15 cellular contexts compared by ENCODE assay signal in the genomic region with DNA sequence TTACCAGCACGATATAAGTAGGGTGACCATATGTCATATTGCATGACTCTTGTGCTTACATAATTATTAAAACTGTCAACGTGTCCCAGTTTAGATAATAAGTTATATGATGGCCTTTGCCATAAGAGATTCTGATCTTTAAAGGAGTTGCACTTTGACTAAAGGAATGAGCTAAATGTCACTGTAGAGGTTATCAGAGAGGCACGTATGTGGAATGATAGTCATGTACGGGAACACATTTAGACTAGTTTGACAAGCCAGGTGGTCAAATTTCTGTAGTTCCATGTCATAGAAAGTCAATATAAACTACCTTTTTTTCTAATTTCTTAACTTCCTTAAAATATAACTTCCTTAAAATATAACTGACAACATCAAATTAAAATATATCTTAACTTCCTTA.
"Had no signal": no experiment of that assay in that cellular context is flagged by ENCODE, and none has a peak within 500 bp of the region (broad histone marks: within the 10 kb centered on the region; RNA-seq: fewer than 3 reads in every experiment).

No MANE protein-coding gene starts in this region.

- H3K36me3 Mint-ChIP-seq: activated CD4-positive, alpha-beta memory T cell treated with anti-CD3 and anti-CD28 coated beads for 36 hours had no signal

- H3K27ac Mint-ChIP-seq: activated CD4-positive, alpha-beta memory T cell treated with anti-CD3 and anti-CD28 coated beads for 36 hours; activated naive CD8-positive, alpha-beta T cell; dendritic cell treated with granulocyte-macrophage colony-stimulating factor and Interleukin-4, amounts not matched to agents 40 ng/mL and 50 ng/mL, for 4 days; effector memory CD8-positive, alpha-beta T cell had no signal

- H3K9me3 Mint-ChIP-seq: activated CD4-positive, alpha-beta memory T cell treated with anti-CD3 and anti-CD28 coated beads for 36 hours; activated T-cell treated with anti-CD3 and anti-CD28 coated beads, Interleukin-2, amount 50 U/mL, for 4 hours; dendritic cell treated with granulocyte-macrophage colony-stimulating factor and Interleukin-4, amounts not matched to agents 40 ng/mL and 50 ng/mL, for 4 days; effector memory CD8-positive, alpha-beta T cell had no signal

- DNase-seq: activated CD4-positive, alpha-beta memory T cell treated with anti-CD3 and anti-CD28 coated beads for 36 hours; activated gamma-delta T cell; activated T-cell treated with anti-CD3 and anti-CD28 coated beads, Interleukin-2, amount 50 U/mL, for 4 hours; anterior cingulate cortex; cerebellar nuclear complex; effector memory CD8-positive, alpha-beta T cell; kidney; left ventricle myocardium superior; mesendoderm; stimulated activated CD4-positive, alpha-beta T cell treated with anti-CD3 and anti-CD28 coated beads, Interleukin-4, amount 100 ng/mL, for 1 hour; stomach had no signal

- ATAC-seq: activated T-cell treated with anti-CD3 and anti-CD28 coated beads, Interleukin-2, amount 50 U/mL, for 4 hours; effector memory CD8-positive, alpha-beta T cell; gastroesophageal sphincter; left ventricle myocardium superior had no signal

- FAIRE-seq: urothelium cell line had no signal

- H3K4me3 Mint-ChIP-seq: activated CD4-positive, alpha-beta memory T cell treated with anti-CD3 and anti-CD28 coated beads for 36 hours; activated naive CD8-positive, alpha-beta T cell; activated T-cell treated with anti-CD3 and anti-CD28 coated beads, Interleukin-2, amount 50 U/mL, for 4 hours; dendritic cell treated with granulocyte-macrophage colony-stimulating factor and Interleukin-4, amounts not matched to agents 40 ng/mL and 50 ng/mL, for 4 days; effector memory CD8-positive, alpha-beta T cell had no signal
